In genomic region chr7:105209870-105210269, GRCh38 we compare ENCODE assay signal across 19 cellular contexts.
A peak's percentile ranks its signal among the peaks of the same experiment; 100 is the strongest.
DNase-seq lines count a peak whose midpoint lies in the region; ATAC-seq and TF ChIP-seq lines count a peak whose summit lies in the region.
"Had no signal": no experiment of that assay in that cellular context is flagged by ENCODE, and none has a peak within 500 bp of the region (broad histone marks: within the 10 kb centered on the region; RNA-seq: fewer than 3 reads in every experiment).

No MANE protein-coding gene starts in this region.

- no peak overlapping the region for H3K27ac Mint-ChIP-seq in activated CD8-positive, alpha-beta memory T cell treated with anti-CD3 and anti-CD28 coated beads, Interleukin-2, amount 10 ng/mL, durations not matched to agents 7 days and 5 days
- H3K27ac Mint-ChIP-seq in stimulated activated effector memory CD8-positive, alpha-beta T cell treated with anti-CD3 and anti-CD28 coated beads, Interleukin-12 subunit alpha, Interleukin-12 subunit beta, amount 100 ng/mL, for 72 hours = peak overlapping the region; percentile 83

- peaks cover 21% of the 10 kb centered on the region for H3K36me3 Mint-ChIP-seq in activated CD8-positive, alpha-beta memory T cell treated with anti-CD3 and anti-CD28 coated beads, Interleukin-2, amount 10 ng/mL, durations not matched to agents 7 days and 5 days
- no peaks in the 10 kb centered on the region for H3K36me3 Mint-ChIP-seq in stimulated activated effector memory CD8-positive, alpha-beta T cell treated with anti-CD3 and anti-CD28 coated beads, Interleukin-12 subunit alpha, Interleukin-12 subunit beta, amount 100 ng/mL, for 72 hours

- no peaks in the 10 kb centered on the region for H3K9me3 ChIP-seq in SU-DHL-6 (ENCODE audit: insufficient read depth, low read length)
- H3K9me3 ChIP-seq: Caco-2, left lung, SJSA1, stomach had no signal

- no peak overlapping the region for H3K9ac ChIP-seq in SU-DHL-6 (ENCODE audit: low read length)

- no peak for ATAC-seq in activated CD8-positive, alpha-beta memory T cell treated with anti-CD3 and anti-CD28 coated beads, Interleukin-2, amount 10 ng/mL, durations not matched to agents 7 days and 5 days
- ATAC-seq in stimulated activated effector memory CD8-positive, alpha-beta T cell treated with anti-CD3 and anti-CD28 coated beads, Interleukin-12 subunit alpha, Interleukin-12 subunit beta, amount 100 ng/mL, for 72 hours = no peak
- no peak for ATAC-seq in GM19395 (IDR thresholded peaks at IDR 0.05; ENCODE audit: unreplicated experiment)
- no peak for ATAC-seq in GM21367 (IDR thresholded peaks at IDR 0.05; ENCODE audit: unreplicated experiment)
- ATAC-seq: foreskin keratinocyte had no signal

- no peaks in the 10 kb centered on the region for H3K27me3 Mint-ChIP-seq in activated CD8-positive, alpha-beta memory T cell treated with anti-CD3 and anti-CD28 coated beads, Interleukin-2, amount 10 ng/mL, durations not matched to agents 7 days and 5 days

- no peak overlapping the region for H2AFZ ChIP-seq in SU-DHL-6 (ENCODE audit: low read depth, low read length, severe bottlenecking)

- H3K4me3 ChIP-seq in SU-DHL-6 (ENCODE audit: insufficient read depth, low read length, poor library complexity, severe bottlenecking) (no peak overlapping the region), fibroblast of pulmonary artery (replicated peaks; ENCODE audit: low read depth, low read length) (no peak overlapping the region)
- H3K4me3 ChIP-seq: left lung, SJSA1, stomach had no signal

- no peak overlapping the region for H3K27ac ChIP-seq in SU-DHL-6 (ENCODE audit: low read depth, low read length)
- H3K27ac ChIP-seq: foreskin keratinocyte, SJSA1 had no signal

- H3K4me1 Mint-ChIP-seq in activated CD8-positive, alpha-beta memory T cell treated with anti-CD3 and anti-CD28 coated beads, Interleukin-2, amount 10 ng/mL, durations not matched to agents 7 days and 5 days = peaks cover 49% of the 10 kb centered on the region
- peaks cover 90% of the 10 kb centered on the region for H3K4me1 Mint-ChIP-seq in stimulated activated effector memory CD8-positive, alpha-beta T cell treated with anti-CD3 and anti-CD28 coated beads, Interleukin-12 subunit alpha, Interleukin-12 subunit beta, amount 100 ng/mL, for 72 hours

- H3K9me2 ChIP-seq in SU-DHL-6 (replicated peaks; ENCODE audit: insufficient read depth, low read length) = no peaks in the 10 kb centered on the region

- peak overlapping the region; percentile 1 for H3K4me2 ChIP-seq in SU-DHL-6 (ENCODE audit: low read depth, low read length, poor library complexity, severe bottlenecking)

- H4K20me1 ChIP-seq in SU-DHL-6 (ENCODE audit: low read depth, low read length) = no peaks in the 10 kb centered on the region

- H3F3A ChIP-seq in SU-DHL-6 (ENCODE audit: insufficient read depth) = no peaks in the 10 kb centered on the region

- no peaks in the 10 kb centered on the region for H3K36me3 ChIP-seq in SU-DHL-6 (ENCODE audit: low read length)
- H3K36me3 ChIP-seq: left lung, SJSA1, stomach had no signal

- TF ChIP-seq CTCF in SU-DHL-6 (IDR thresholded peaks at IDR 0.05; ENCODE audit: insufficient read depth, low read length, poor library complexity, severe bottlenecking) = no peak
- TF ChIP-seq CTCF in fibroblast of pulmonary artery (IDR thresholded peaks at IDR 0.05; ENCODE audit: low read length, missing control alignments) = no peak

- H3K9me3 Mint-ChIP-seq in activated CD8-positive, alpha-beta memory T cell treated with anti-CD3 and anti-CD28 coated beads, Interleukin-2, amount 10 ng/mL, durations not matched to agents 7 days and 5 days (ENCODE audit: low read depth) = peaks cover 2% of the 10 kb centered on the region
- no peaks in the 10 kb centered on the region for H3K9me3 Mint-ChIP-seq in stimulated activated effector memory CD8-positive, alpha-beta T cell treated with anti-CD3 and anti-CD28 coated beads, Interleukin-12 subunit alpha, Interleukin-12 subunit beta, amount 100 ng/mL, for 72 hours

- DNase-seq in activated CD8-positive, alpha-beta memory T cell treated with anti-CD3 and anti-CD28 coated beads, Interleukin-2, amount 10 ng/mL, durations not matched to agents 7 days and 5 days = no peak
- DNase-seq in activated CD8-positive, alpha-beta memory T cell treated with anti-CD3 and anti-CD28 coated beads for 24 hours = no peak
- DNase-seq in fibroblast of pulmonary artery (ENCODE audit: low read depth) = peak; percentile 19
- DNase-seq in stimulated activated effector memory CD8-positive, alpha-beta T cell treated with anti-CD3 and anti-CD28 coated beads, Interleukin-12 subunit alpha, Interleukin-12 subunit beta, amount 100 ng/mL, for 72 hours (ENCODE audit: low spot score in 2 of 2) = no peak
- no peak for DNase-seq in effector CD8-positive, alpha-beta T cell (lab: John Stamatoyannopoulos, UW)
- DNase-seq: activated CD4-positive, alpha-beta T cell treated with anti-CD3 and anti-CD28 coated beads, Interleukin-2, amount 50 U/mL, for 1 hour; amniotic stem cell; Caco-2; foreskin keratinocyte; H7; left lung; NCI-H187; NCI-H526; OCI-M1; stomach had no signal

- peaks cover 49% of the 10 kb centered on the region for H3K79me2 ChIP-seq in SU-DHL-6 (ENCODE audit: insufficient read depth, low read length)

- no peaks in the 10 kb centered on the region for H3K27me3 ChIP-seq in SU-DHL-6 (ENCODE audit: low read length)
- H3K27me3 ChIP-seq: foreskin keratinocyte, left lung, SJSA1, stomach had no signal

- CTCF ChIA-PET in activated CD8-positive, alpha-beta memory T cell treated with anti-CD3 and anti-CD28 coated beads, Interleukin-2, amount 10 ng/mL, durations not matched to agents 7 days and 5 days (lab: Charles Lee) = interaction anchor here (1.1 kb wide), 1 partner anchor 18 kb away, joined by 5 read pairs; no protein-coding TSS in a partner anchor

- H3K4me3 Mint-ChIP-seq in activated CD8-positive, alpha-beta memory T cell treated with anti-CD3 and anti-CD28 coated beads, Interleukin-2, amount 10 ng/mL, durations not matched to agents 7 days and 5 days = peak overlapping the region; percentile 54
- H3K4me3 Mint-ChIP-seq in stimulated activated effector memory CD8-positive, alpha-beta T cell treated with anti-CD3 and anti-CD28 coated beads, Interleukin-12 subunit alpha, Interleukin-12 subunit beta, amount 100 ng/mL, for 72 hours = peak overlapping the region; percentile 55
